In the genomic region with DNA sequence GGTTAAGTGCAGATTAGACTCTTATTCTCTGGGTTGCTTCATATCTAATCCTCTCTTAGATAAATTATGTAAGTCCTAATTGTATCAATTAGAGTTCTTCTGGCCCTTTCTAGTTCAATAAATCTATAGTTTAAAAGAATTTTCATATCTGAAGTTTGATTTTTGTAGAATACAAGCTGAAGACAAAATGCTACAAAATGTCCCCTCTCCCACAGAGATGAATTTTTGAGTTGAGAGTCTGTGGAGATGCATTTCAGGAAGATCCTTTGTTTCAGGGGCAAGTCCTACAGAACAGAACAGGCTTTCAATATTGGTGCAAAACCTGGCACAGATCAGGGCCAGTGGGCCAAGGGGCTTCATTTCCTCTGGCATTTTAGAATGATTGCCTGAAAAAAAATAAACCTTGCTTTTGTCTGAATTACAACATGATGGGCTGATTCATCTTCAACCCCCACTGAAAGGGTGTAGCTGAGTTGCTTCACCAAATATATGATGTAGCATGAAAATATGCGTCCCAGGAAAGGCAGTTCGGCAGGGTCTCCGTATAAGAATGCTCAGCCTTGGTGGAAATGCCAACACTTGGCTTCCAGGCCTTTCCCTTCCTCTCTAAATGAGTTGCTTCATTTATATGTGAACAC, we compare ENCODE assay signal across 14 cellular contexts. TPM values are rescaled to one million over a fixed set of nuclear protein-coding genes. Genes with fewer than 3 reads are reported as not detected.
DNase-seq lines count a peak whose midpoint lies in the region; ATAC-seq and TF ChIP-seq lines count a peak whose summit lies in the region.
"Had no signal": no experiment of that assay in that cellular context is flagged by ENCODE, and none has a peak within 500 bp of the region (broad histone marks: within the 10 kb centered on the region; RNA-seq: fewer than 3 reads in every experiment).

No MANE protein-coding gene starts in this region.

- TF ChIP-seq POLR2A in transverse colon (IDR thresholded peaks at IDR 0.05): no peak

- no peak overlapping the region for H2BK15ac ChIP-seq in mesendoderm (replicated peaks; ENCODE audit: low read depth)

- TF ChIP-seq CTCF in AG10803 (conservative IDR thresholded peaks at IDR 0.05; ENCODE audit: low read length) (no peak), PC-3 (conservative IDR thresholded peaks at IDR 0.05; ENCODE audit: low read depth, low read length) (no peak), choroid plexus epithelial cell (conservative IDR thresholded peaks at IDR 0.05; ENCODE audit: low read depth, low read length) (no peak), transverse colon (IDR thresholded peaks at IDR 0.05) (no peak)

- H2AK5ac ChIP-seq in mesendoderm (ENCODE audit: low read length): no peak overlapping the region

- CTCF ChIA-PET in PC-3 (lab: Charles Lee): no interaction called here

- H3K56ac ChIP-seq in mesendoderm (ENCODE audit: low read length): no peak overlapping the region

- H3K79me1 ChIP-seq in mesendoderm (ENCODE audit: low read length): no peaks in the 10 kb centered on the region

- H2AFZ ChIP-seq in PC-3 (ENCODE audit: low read length): no peak overlapping the region

- H3K9me3 ChIP-seq in PC-3 (ENCODE audit: low read length): no peaks in the 10 kb centered on the region
- no peaks in the 10 kb centered on the region for H3K9me3 ChIP-seq in transverse colon

- TF ChIP-seq EP300 in transverse colon (IDR thresholded peaks at IDR 0.05; ENCODE audit: low read depth): no peak

- no peak overlapping the region for H3K18ac ChIP-seq in mesendoderm (ENCODE audit: low read length)

- POLR2A ChIA-PET in PC-3 (lab: Charles Lee; ENCODE audit: unreplicated experiment): interaction anchor here (0.6 kb wide), 1 partner anchor 67 kb away, joined by 5 read pairs; no protein-coding TSS in a partner anchor

- H3K4me2 ChIP-seq in PC-3 (ENCODE audit: low read length) (peak overlapping the region; percentile 49), mesendoderm (ENCODE audit: low read length) (no peak overlapping the region)

- no peak overlapping the region for H2BK5ac ChIP-seq in mesendoderm (ENCODE audit: low read length)

- H3K4me1 ChIP-seq in PC-3 (ENCODE audit: insufficient read depth, low read length) (peaks cover 57% of the 10 kb centered on the region), transverse colon (no peaks in the 10 kb centered on the region), mesendoderm (ENCODE audit: control insufficient read depth, low read depth, low read length) (no peaks in the 10 kb centered on the region)

- DNase-seq in AG10803 (ENCODE audit: low read depth): peak; percentile 91
- peak; percentile 91 for DNase-seq in PC-3
- peak; percentile 94 for DNase-seq in choroid plexus epithelial cell (ENCODE audit: low read depth)
- peak; percentile 72 for DNase-seq in non-pigmented ciliary epithelial cell (ENCODE audit: low read depth)
- no peak for DNase-seq in transverse colon
- DNase-seq in NCI-H2171 (lab: John Stamatoyannopoulos, UW): no peak
- DNase-seq in mesendoderm: no peak
- DNase-seq in activated T-cell treated with anti-CD3 and anti-CD28 coated beads, Interleukin-2, amount 50 U/mL, for 1 hour: no peak
- DNase-seq: activated naive CD8-positive, alpha-beta T cell treated with anti-CD3 and anti-CD28 coated beads, Interleukin-2, amount 10 ng/mL, durations not matched to agents 7 days and 5 days; CD4-positive, alpha-beta memory T cell; NCI-H446 treated with DMSO at 0.1 percent for 48 hours; stimulated activated CD4-positive, alpha-beta T cell treated with anti-CD3 and anti-CD28 coated beads, Interleukin-2, amount 100 ng/mL, for 24 hours had no signal

- peak; percentile 68 for ATAC-seq in PC-3
- ATAC-seq: stimulated activated effector memory CD8-positive, alpha-beta T cell treated with anti-CD3 and anti-CD28 coated beads, Interleukin-12 subunit alpha, Interleukin-12 subunit beta, amount 100 ng/mL, for 72 hours had no signal

- H3K9ac ChIP-seq in PC-3 (ENCODE audit: low read length) (peak overlapping the region; percentile 50), mesendoderm (ENCODE audit: low read length) (no peak overlapping the region)

- H3K23ac ChIP-seq in mesendoderm (ENCODE audit: low read length): no peak overlapping the region

- H3K79me2 ChIP-seq in PC-3 (ENCODE audit: low read length) (no peaks in the 10 kb centered on the region), mesendoderm (ENCODE audit: control insufficient read depth, insufficient read depth, low read length) (no peaks in the 10 kb centered on the region)

- 78 to 89% methylated on average over 3 of the region's 3 CpGs for WGBS in transverse colon (ENCODE audit: low coverage in 1 of 2), 2 donors
- no CpG with 5 or more reads among the region's 3 CpGs for WGBS in mesendoderm (ENCODE audit: extremely low coverage, insufficient coverage, low lambda C conversion rate)

- in situ Hi-C loops in transverse colon (cut with MboI; ENCODE audit: low pct_ligation_motif_present in 1 of 4, low pct_unique_long_range_greater_than_20kb in 1 of 4, low sequenced_read_pairs in 3 of 4): no loop called here

- no TSS peak for BruUV-seq in PC-3 (replicated peaks; lab: Mats Ljungman, UMichigan)

- H2BK120ac ChIP-seq in mesendoderm (ENCODE audit: low read depth, low read length): no peak overlapping the region

- intact Hi-C loops in PC-3 (cut with micrococcal nuclease): loop anchor here (1.0 kb wide), 1 partner anchor 92 kb away; no protein-coding TSS in a partner anchor
- intact Hi-C loops in transverse colon (cut with DNase I; ENCODE audit: low total_unique reads): no loop called here

- H3K27ac ChIP-seq in PC-3 (ENCODE audit: low read length) (peak overlapping the region; percentile 98), transverse colon (no peak overlapping the region), mesendoderm (ENCODE audit: low read depth, low read length) (no peak overlapping the region)
- H3K27ac ChIP-seq: HL-60 had no signal

- no peaks in the 10 kb centered on the region for H4K20me1 ChIP-seq in PC-3 (ENCODE audit: low read length)

- H3K9me2 ChIP-seq in PC-3 (replicated peaks; ENCODE audit: low read length): no peaks in the 10 kb centered on the region

- no peak overlapping the region for H3K4ac ChIP-seq in mesendoderm (ENCODE audit: low read depth, low read length)

- H4K8ac ChIP-seq in mesendoderm (ENCODE audit: low read depth, low read length): no peak overlapping the region

- no peaks in the 10 kb centered on the region for H3K27me3 ChIP-seq in PC-3 (ENCODE audit: low read length)
- no peaks in the 10 kb centered on the region for H3K27me3 ChIP-seq in transverse colon
- H3K27me3 ChIP-seq in mesendoderm (ENCODE audit: insufficient read depth, low read length, poor library complexity): no peaks in the 10 kb centered on the region

- H4K5ac ChIP-seq in mesendoderm (ENCODE audit: low read length): no peak overlapping the region

- H3K36me3 ChIP-seq in PC-3 (ENCODE audit: low read depth, low read length) (no peaks in the 10 kb centered on the region), transverse colon (no peaks in the 10 kb centered on the region), mesendoderm (ENCODE audit: control insufficient read depth, insufficient read depth, low read length) (no peaks in the 10 kb centered on the region)

- H3K4me3 ChIP-seq in AG10803 (ENCODE audit: low read length) (no peak overlapping the region), PC-3 (ENCODE audit: low read length) (no peak overlapping the region), choroid plexus epithelial cell (ENCODE audit: low read depth, low read length) (no peak overlapping the region), transverse colon (no peak overlapping the region), mesendoderm (ENCODE audit: low read length) (no peak overlapping the region)

- peaks cover 14% of the 10 kb centered on the region for H3F3A ChIP-seq in PC-3 (ENCODE audit: low read length, unreplicated experiment)

RNA-seq across cellular contexts. Expression of a gene that starts 6.4 kb away (rescaled TPM):
- total RNA-seq in PC-3 (2014; rRNA removed): 155 and 181 TPM in 2 replicates
- 100 to 1,000 TPM in 1 of 4 donors, 10 to 100 TPM in 3; 18.3 to 114 (median 51.9) TPM for total RNA-seq in transverse colon
- polyA plus RNA-seq in mesendoderm (2013, experiment 1 of 2): 222 TPM
- polyA plus RNA-seq in mesendoderm (2013, experiment 2 of 2): 222 TPM

Comparison
In these comparisons a context has a peak if more than half of its experiments do, and no peak if none do; other contexts are left out.
1. DNase-seq: peak in AG10803 (single experiment), PC-3 (single experiment), choroid plexus epithelial cell (single experiment) and non-pigmented ciliary epithelial cell (single experiment); none in transverse colon (single experiment), NCI-H2171 (single experiment), mesendoderm (single experiment) and activated T-cell treated with anti-CD3 and anti-CD28 coated beads, Interleukin-2, amount 50 U/mL, for 1 hour (single experiment).